In genomic region chr17:67829331-67829730, GRCh38 we compare ENCODE assay signal across 11 cellular contexts.
DNase-seq lines count a peak whose midpoint lies in the region; ATAC-seq and TF ChIP-seq lines count a peak whose summit lies in the region.
"Had no signal": no experiment of that assay in that cellular context is flagged by ENCODE, and none has a peak within 500 bp of the region (broad histone marks: within the 10 kb centered on the region; RNA-seq: fewer than 3 reads in every experiment).

No MANE protein-coding gene starts in this region.

- ATAC-seq in GM18502 (IDR thresholded peaks at IDR 0.05; ENCODE audit: poor library complexity, unreplicated experiment) (no peak), GM18909 (IDR thresholded peaks at IDR 0.05; ENCODE audit: poor library complexity, unreplicated experiment) (no peak)
- ATAC-seq: mucosa of descending colon had no signal

- in situ Hi-C loops in GM13976 (cut with MboI; ENCODE audit: low sequenced_read_pairs, unreplicated experiment): no loop called here

- peak overlapping the region; percentile 2 for H3K4me3 ChIP-seq in coronary artery
- H3K4me3 ChIP-seq: mucosa of descending colon, SJCRH30 had no signal

- no peak for TF ChIP-seq CTCF in GM13976 (IDR thresholded peaks at IDR 0.05; ENCODE audit: borderline replicate concordance, control extremely low read depth, extremely low read depth, insufficient read depth, missing control alignments)
- TF ChIP-seq CTCF in coronary artery (IDR thresholded peaks at IDR 0.05): no peak

- H3K27ac ChIP-seq in coronary artery: no peak overlapping the region
- H3K27ac ChIP-seq: SJCRH30 had no signal

- DNase-seq in GM13976 (ENCODE audit: low spot score): peak; percentile 38
- peak; percentile 7 for DNase-seq in T-helper 9 cell
- no peak for DNase-seq in coronary artery (ENCODE audit: low spot score)
- DNase-seq in stimulated activated CD4-positive, alpha-beta T cell treated with anti-CD3 and anti-CD28 coated beads, Interleukin-2, amount 100 ng/mL, for 48 hours: peak; percentile 27 to 30
- DNase-seq in iPS-NIHi11 (ENCODE audit: low spot score): no peak
- no peak for DNase-seq in NCI-H345 treated with DMSO at 0.1 percent for 48 hours (lab: John Stamatoyannopoulos, UW; ENCODE audit: unreplicated experiment)
- DNase-seq: effector CD8-positive, alpha-beta T cell; mucosa of descending colon; SJCRH30 had no signal

Comparison
In these comparisons a context has a peak if more than half of its experiments do, and no peak if none do; other contexts are left out.
1. DNase-seq: peak in GM13976 (single experiment), T-helper 9 cell (single experiment) and stimulated activated CD4-positive, alpha-beta T cell treated with anti-CD3 and anti-CD28 coated beads, Interleukin-2, amount 100 ng/mL, for 48 hours (2 of 2); none in coronary artery (single experiment), iPS-NIHi11 (single experiment) and NCI-H345 treated with DMSO at 0.1 percent for 48 hours (single experiment).